ENCODE assay signal across 12 cellular contexts in the genomic region with DNA sequence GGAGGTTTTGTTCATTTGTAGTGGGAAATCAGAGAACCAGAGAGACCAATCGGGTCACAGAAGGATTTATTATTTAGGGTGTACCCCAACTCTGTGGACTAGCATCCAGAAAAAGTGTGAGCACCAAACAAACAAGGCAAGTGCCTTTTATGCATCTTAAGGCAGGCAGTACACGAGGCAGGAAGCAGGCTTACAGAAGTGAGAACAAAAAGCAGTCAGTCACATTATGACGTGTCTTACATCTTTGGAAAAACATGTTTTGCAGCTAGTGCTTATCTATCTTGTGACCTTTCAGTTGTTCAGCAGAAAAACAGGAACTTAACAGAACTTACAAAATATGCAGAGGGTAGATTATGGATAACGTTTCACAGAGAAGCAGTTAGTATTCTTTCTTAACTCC.
DNase-seq lines count a peak whose midpoint lies in the region; ATAC-seq and TF ChIP-seq lines count a peak whose summit lies in the region.
"Had no signal": no experiment of that assay in that cellular context is flagged by ENCODE, and none has a peak within 500 bp of the region (broad histone marks: within the 10 kb centered on the region; RNA-seq: fewer than 3 reads in every experiment).

No MANE protein-coding gene starts in this region.

- no peak for TF ChIP-seq EP300 in gastroesophageal sphincter (IDR thresholded peaks at IDR 0.05)

- no peak for TF ChIP-seq CTCF in gastroesophageal sphincter (IDR thresholded peaks at IDR 0.05)

- 43% methylated on average over 3 of the region's 4 CpGs; no CpG with 5 or more reads in 1 of the 2 donors for WGBS in gastroesophageal sphincter (ENCODE audit: low coverage in 1 of 2), 2 donors

- H3K36me3 ChIP-seq in gastroesophageal sphincter: no peaks in the 10 kb centered on the region
- H3K36me3 ChIP-seq: stomach had no signal

- H3K27me3 Mint-ChIP-seq in activated CD8-positive, alpha-beta T cell treated with anti-CD3 and anti-CD28 coated beads, Interleukin-2, amount 10 ng/mL, durations not matched to agents 7 days and 5 days (ENCODE audit: low read depth): no peaks in the 10 kb centered on the region

- peak; percentile 40 for DNase-seq in stimulated activated CD4-positive, alpha-beta T cell treated with anti-CD3 and anti-CD28 coated beads, Interleukin-4, amount 100 ng/mL, for 24 hours
- DNase-seq in stimulated activated CD4-positive, alpha-beta T cell treated with anti-CD3 and anti-CD28 coated beads, Interleukin-2, amount 100 ng/mL, for 48 hours: no peak
- DNase-seq in activated CD8-positive, alpha-beta T cell treated with anti-CD3 and anti-CD28 coated beads, Interleukin-2, amount 10 ng/mL, durations not matched to agents 7 days and 5 days: peak; percentile 34
- DNase-seq in NCI-H187 treated with DMSO at 0.1 percent for 48 hours (lab: John Stamatoyannopoulos, UW): no peak
- DNase-seq: AML-193, dermis blood vessel endothelial cell, SK-N-SH, stomach had no signal

- CTCF ChIA-PET in activated CD8-positive, alpha-beta T cell treated with anti-CD3 and anti-CD28 coated beads, Interleukin-2, amount 10 ng/mL, durations not matched to agents 7 days and 5 days (lab: Charles Lee): interaction anchor here (0.6 kb wide), 1 partner anchor 693 kb away, joined by 3 read pairs; no protein-coding TSS in a partner anchor

- H3K9me3 Mint-ChIP-seq in activated CD8-positive, alpha-beta T cell treated with anti-CD3 and anti-CD28 coated beads, Interleukin-2, amount 10 ng/mL, durations not matched to agents 7 days and 5 days (ENCODE audit: insufficient read depth): no peaks in the 10 kb centered on the region

- H3K9me3 ChIP-seq in gastroesophageal sphincter: no peaks in the 10 kb centered on the region
- H3K9me3 ChIP-seq: SK-N-SH, stomach had no signal

- no peaks in the 10 kb centered on the region for H3K4me1 ChIP-seq in gastroesophageal sphincter
- H3K4me1 ChIP-seq: stomach had no signal

- H3K27me3 ChIP-seq in gastroesophageal sphincter: no peaks in the 10 kb centered on the region
- H3K27me3 ChIP-seq: stomach had no signal

- peak overlapping the region; percentile 81 for H3K27ac Mint-ChIP-seq in activated CD8-positive, alpha-beta T cell treated with anti-CD3 and anti-CD28 coated beads, Interleukin-2, amount 10 ng/mL, durations not matched to agents 7 days and 5 days

- peaks cover 30% of the 10 kb centered on the region for H3K4me1 Mint-ChIP-seq in activated CD8-positive, alpha-beta T cell treated with anti-CD3 and anti-CD28 coated beads, Interleukin-2, amount 10 ng/mL, durations not matched to agents 7 days and 5 days (ENCODE audit: low read depth)

- POLR2A ChIA-PET in activated CD8-positive, alpha-beta T cell treated with anti-CD3 and anti-CD28 coated beads, Interleukin-2, amount 10 ng/mL, durations not matched to agents 7 days and 5 days (lab: Charles Lee): no interaction called here

- H3K4me3 Mint-ChIP-seq in activated CD8-positive, alpha-beta T cell treated with anti-CD3 and anti-CD28 coated beads, Interleukin-2, amount 10 ng/mL, durations not matched to agents 7 days and 5 days: no peak overlapping the region

- no peak overlapping the region for H3K27ac ChIP-seq in gastroesophageal sphincter
- H3K27ac ChIP-seq: stomach had no signal

- peaks cover 18% of the 10 kb centered on the region for H3K36me3 Mint-ChIP-seq in activated CD8-positive, alpha-beta T cell treated with anti-CD3 and anti-CD28 coated beads, Interleukin-2, amount 10 ng/mL, durations not matched to agents 7 days and 5 days (ENCODE audit: low read depth)

- no peak for TF ChIP-seq POLR2A in gastroesophageal sphincter (IDR thresholded peaks at IDR 0.05)

- H3K4me3 ChIP-seq in gastroesophageal sphincter: no peak overlapping the region
- H3K4me3 ChIP-seq: stomach had no signal

- peak; percentile 98 for ATAC-seq in HG03439 (IDR thresholded peaks at IDR 0.05; ENCODE audit: unreplicated experiment)
- peak; percentile 82 for ATAC-seq in activated CD8-positive, alpha-beta T cell treated with anti-CD3 and anti-CD28 coated beads, Interleukin-2, amount 10 ng/mL, durations not matched to agents 7 days and 5 days
- ATAC-seq in HG03095 (IDR thresholded peaks at IDR 0.05; ENCODE audit: unreplicated experiment): no peak
- ATAC-seq in GM18511 (IDR thresholded peaks at IDR 0.05; ENCODE audit: unreplicated experiment): no peak
- no peak for ATAC-seq in gastroesophageal sphincter

Comparison
In these comparisons a context has a peak if more than half of its experiments do, and no peak if none do; other contexts are left out.
1. DNase-seq: peak in stimulated activated CD4-positive, alpha-beta T cell treated with anti-CD3 and anti-CD28 coated beads, Interleukin-4, amount 100 ng/mL, for 24 hours (single experiment) and activated CD8-positive, alpha-beta T cell treated with anti-CD3 and anti-CD28 coated beads, Interleukin-2, amount 10 ng/mL, durations not matched to agents 7 days and 5 days (single experiment); none in stimulated activated CD4-positive, alpha-beta T cell treated with anti-CD3 and anti-CD28 coated beads, Interleukin-2, amount 100 ng/mL, for 48 hours (0 of 2) and NCI-H187 treated with DMSO at 0.1 percent for 48 hours (single experiment).
2. ATAC-seq: peak in HG03439 (single experiment) and activated CD8-positive, alpha-beta T cell treated with anti-CD3 and anti-CD28 coated beads, Interleukin-2, amount 10 ng/mL, durations not matched to agents 7 days and 5 days (single experiment); none in HG03095 (single experiment), GM18511 (single experiment) and gastroesophageal sphincter (single experiment).